In the genomic region with DNA sequence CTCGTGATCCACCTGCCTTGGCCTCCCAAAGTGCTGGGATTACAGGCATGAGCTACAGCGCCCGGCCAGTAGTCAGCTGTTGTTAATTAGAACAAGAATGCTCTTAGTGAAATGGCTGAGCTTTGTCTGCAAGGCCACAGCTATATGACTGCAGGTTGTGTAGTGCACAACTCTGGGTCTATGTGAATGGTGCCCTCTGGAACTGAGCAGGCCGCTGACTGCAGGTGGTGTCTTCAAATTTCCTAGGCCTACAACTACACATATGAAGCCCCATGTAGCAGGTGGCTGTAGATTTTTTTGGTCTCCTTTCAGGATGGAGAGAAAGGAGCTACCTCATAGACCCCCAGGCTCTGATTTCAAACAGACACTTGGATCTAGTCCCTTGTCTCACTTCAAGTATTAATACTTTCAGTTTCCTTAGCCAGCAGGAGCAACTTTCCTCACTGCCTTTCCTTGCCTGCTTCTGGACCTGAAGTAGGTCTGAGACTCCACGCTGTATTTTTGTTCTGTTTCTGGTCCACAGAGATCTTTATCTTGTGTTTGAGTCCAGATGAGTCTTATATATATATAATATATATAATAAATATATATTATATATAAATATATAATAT, we compare ENCODE assay signal across 10 cellular contexts.
"Had no signal": no experiment of that assay in that cellular context is flagged by ENCODE, and none has a peak within 500 bp of the region (broad histone marks: within the 10 kb centered on the region; RNA-seq: fewer than 3 reads in every experiment).

No MANE protein-coding gene starts in this region.

- H3K4me1 Mint-ChIP-seq: naive thymus-derived CD4-positive, alpha-beta T cell had no signal

- H3K4me3 Mint-ChIP-seq: naive thymus-derived CD4-positive, alpha-beta T cell; T-helper 2 cell treated with Interferon-gamma antibody and Interleukin-4, amounts not matched to agents 5 μg/mL and 100 μg/mL, for 36 hours had no signal

- ATAC-seq: activated CD4-positive, CD25-positive, alpha-beta regulatory T cell treated with anti-CD3 and anti-CD28 coated beads, Interleukin-2, amount 50 U/mL, for 24 hours; left cardiac atrium; naive thymus-derived CD4-positive, alpha-beta T cell had no signal

- DNase-seq: activated CD8-positive, alpha-beta memory T cell treated with anti-CD3 and anti-CD28 coated beads for 24 hours; esophagus squamous epithelium; foreskin fibroblast; left cardiac atrium; naive thymus-derived CD4-positive, alpha-beta T cell; stimulated activated CD4-positive, alpha-beta T cell treated with anti-CD3 and anti-CD28 coated beads, Interleukin-2, amount 100 ng/mL, for 48 hours; stimulated activated naive CD4-positive, alpha-beta T cell treated with Interleukin-2 at 50 U/mL for 16 hours had no signal

- H3K27me3 Mint-ChIP-seq: naive thymus-derived CD4-positive, alpha-beta T cell had no signal

- H3K27ac Mint-ChIP-seq: activated T-helper 2 cell treated with anti-CD3 and anti-CD28 coated beads, Interferon-gamma antibody, Interleukin-2, Interleukin-4, amounts not matched to agents 10 μg/mL and 5 μg/mL and 100 μg/mL, durations not matched to agents 14 hours and 24 hours and 36 hours; naive thymus-derived CD4-positive, alpha-beta T cell; T-helper 2 cell treated with Interferon-gamma antibody and Interleukin-4, amounts not matched to agents 5 μg/mL and 100 μg/mL, for 36 hours had no signal
